ENCODE assay signal across 17 cellular contexts in genomic region chr3:172882563-172882962, GRCh38.
DNase-seq lines count a peak whose midpoint lies in the region; ATAC-seq and TF ChIP-seq lines count a peak whose summit lies in the region.
"Had no signal": no experiment of that assay in that cellular context is flagged by ENCODE, and none has a peak within 500 bp of the region (broad histone marks: within the 10 kb centered on the region; RNA-seq: fewer than 3 reads in every experiment).

No MANE protein-coding gene starts in this region.

- DNase-seq in Right ventricle myocardium superior (no peak), right atrium auricular region (ENCODE audit: low spot score) (no peak), OCI-M1 (lab: John Stamatoyannopoulos, UW) (peak; percentile 7), mesothelial cell of epicardium (ENCODE audit: low spot score in 2 of 2, unreplicated experiment in 2 of 2) (no peak), islet precursor cell (no peak), BE2C (no peak)
- DNase-seq in CD8-positive, alpha-beta memory T cell: no peak
- DNase-seq: 8988T; Calu3; CD4-positive, alpha-beta T cell; DMS79 treated with DMSO at 0.1 percent for 48 hours; GF-D8; HCEC 1CT had no signal

- TF ChIP-seq EP300 in Ishikawa (IDR thresholded peaks at IDR 0.05; ENCODE audit: borderline replicate concordance): no peak

- peaks cover 29% of the 10 kb centered on the region for H3K9me3 Mint-ChIP-seq in mesothelial cell of epicardium
- H3K9me3 Mint-ChIP-seq in CD8-positive, alpha-beta memory T cell: peaks cover 5 to 15% (median 7%) of the 10 kb centered on the region in 5 donors

- H3K27me3 ChIP-seq in right atrium auricular region (no peaks in the 10 kb centered on the region), BE2C (no peaks in the 10 kb centered on the region)
- no peaks in the 10 kb centered on the region for H3K27me3 ChIP-seq in CD8-positive, alpha-beta memory T cell (ENCODE audit: insufficient read depth, low read length, poor library complexity, severe bottlenecking)

- peaks cover 14% of the 10 kb centered on the region for H3K36me3 Mint-ChIP-seq in mesothelial cell of epicardium
- H3K36me3 Mint-ChIP-seq in CD8-positive, alpha-beta memory T cell: peaks cover 0 to 4% (median 0%) of the 10 kb centered on the region in 3 donors

- H3K36me3 ChIP-seq in right atrium auricular region (no peaks in the 10 kb centered on the region), BE2C (no peaks in the 10 kb centered on the region)
- no peaks in the 10 kb centered on the region for H3K36me3 ChIP-seq in CD8-positive, alpha-beta memory T cell (ENCODE audit: insufficient read depth, low read length)

- peak overlapping the region; percentile 45 for H3K27ac Mint-ChIP-seq in mesothelial cell of epicardium
- no peak overlapping the region for H3K27ac Mint-ChIP-seq in CD8-positive, alpha-beta memory T cell
- H3K27ac Mint-ChIP-seq: CD4-positive, alpha-beta T cell; GM23338 had no signal

- H3K4me3 ChIP-seq in right atrium auricular region (no peak overlapping the region), BE2C (ENCODE audit: low read depth, low read length) (no peak overlapping the region)
- H3K4me3 ChIP-seq in CD8-positive, alpha-beta memory T cell (ENCODE audit: low read length): no peak overlapping the region
- H3K4me3 ChIP-seq: GM23338 had no signal

- H3K27me3 Mint-ChIP-seq in mesothelial cell of epicardium (ENCODE audit: low read depth): no peaks in the 10 kb centered on the region
- H3K27me3 Mint-ChIP-seq in CD8-positive, alpha-beta memory T cell: peaks cover 0 to 3% of the 10 kb centered on the region in 2 donors
- H3K27me3 Mint-ChIP-seq: CD4-positive, alpha-beta T cell had no signal

- ATAC-seq in Right ventricle myocardium superior (ENCODE audit: poor library complexity): peak; percentile 66
- ATAC-seq: GM23338 had no signal

- H3K4me1 Mint-ChIP-seq in mesothelial cell of epicardium: peaks cover 9% of the 10 kb centered on the region
- no peaks in the 10 kb centered on the region for H3K4me1 Mint-ChIP-seq in CD8-positive, alpha-beta memory T cell

- H3K9me3 ChIP-seq in right atrium auricular region: no peaks in the 10 kb centered on the region
- no peaks in the 10 kb centered on the region for H3K9me3 ChIP-seq in CD8-positive, alpha-beta memory T cell (ENCODE audit: low read length)
- no peaks in the 10 kb centered on the region for H3K9me3 ChIP-seq in BE2C

- POLR2A ChIA-PET in CD8-positive, alpha-beta memory T cell (lab: Charles Lee): no interaction called here

- no peak overlapping the region for H3K27ac ChIP-seq in right atrium auricular region
- H3K27ac ChIP-seq in CD8-positive, alpha-beta memory T cell (ENCODE audit: low read depth, low read length): no peak overlapping the region
- H3K27ac ChIP-seq: C4-2B, HL-60 had no signal

- CTCF ChIA-PET in CD8-positive, alpha-beta memory T cell (lab: Charles Lee): no interaction called here

- H3K4me1 ChIP-seq in right atrium auricular region (no peaks in the 10 kb centered on the region), BE2C (no peaks in the 10 kb centered on the region)
- no peaks in the 10 kb centered on the region for H3K4me1 ChIP-seq in CD8-positive, alpha-beta memory T cell (ENCODE audit: insufficient read depth, low read length)

- TF ChIP-seq RAD21 in Ishikawa (IDR thresholded peaks at IDR 0.05; ENCODE audit: low read depth): no peak

- no peak for TF ChIP-seq CTCF in right atrium auricular region (IDR thresholded peaks at IDR 0.05)
- TF ChIP-seq CTCF in mesothelial cell of epicardium (IDR thresholded peaks at IDR 0.05; ENCODE audit: unreplicated experiment): no peak
- no peak for TF ChIP-seq CTCF in BE2C (IDR thresholded peaks at IDR 0.05; ENCODE audit: low read depth, low read length)

- no peak overlapping the region for H3K4me3 Mint-ChIP-seq in mesothelial cell of epicardium
- no peak overlapping the region for H3K4me3 Mint-ChIP-seq in CD8-positive, alpha-beta memory T cell
- H3K4me3 Mint-ChIP-seq: CD4-positive, alpha-beta T cell; GM23338 had no signal

- intact Hi-C loops in Right ventricle myocardium superior (cut with DNase I): no loop called here

TF ChIP-seq in Ishikawa, 13 proteins besides CTCF, POLR2A, EP300 and RAD21:
- TF ChIP-seq TEAD4 (IDR thresholded peaks at IDR 0.05) (no peak), CEBPB (IDR thresholded peaks at IDR 0.05) (no peak), EGR1 (IDR thresholded peaks at IDR 0.05) (0 out of 2 replicates have a peak, but pooled peaks have one; percentile 8)
TF ChIP-seq in Ishikawa: peak in this region for 1.
